ENCODE assay signal across 8 cellular contexts in genomic region chr9:97984188-97985057, GRCh38. TPM values are rescaled to one million over a fixed set of nuclear protein-coding genes. Genes with fewer than 3 reads are reported as not detected.
DNase-seq lines count a peak whose midpoint lies in the region; ATAC-seq and TF ChIP-seq lines count a peak whose summit lies in the region.

No MANE protein-coding gene starts in this region.

- H3K27ac Mint-ChIP-seq in activated CD4-positive, alpha-beta memory T cell treated with anti-CD3 and anti-CD28 coated beads for 36 hours = peak overlapping the region; percentile 82

- 0 to 1% methylated on average over 34 to 65 of the region's 116 CpGs for WGBS in lower leg skin, 2 donors

- CTCF ChIA-PET in activated CD4-positive, alpha-beta memory T cell treated with anti-CD3 and anti-CD28 coated beads for 36 hours (lab: Charles Lee) = interaction anchor here (1.5 to 3.5 kb wide), 2 partner anchors 62 to 273 kb away, joined by 4 to 36 read pairs; partner anchors contain the start of gene TRMO

- peak; percentile 21 for ATAC-seq in HG02981 (IDR thresholded peaks at IDR 0.05; ENCODE audit: unreplicated experiment)

- DNase-seq in SHP77 (lab: John Stamatoyannopoulos, UW) (peak; percentile 48 to 61), SHP77 treated with DMSO at 0.1 percent for 48 hours (lab: John Stamatoyannopoulos, UW) (no peak), NCI-H510A (lab: John Stamatoyannopoulos, UW) (peak; percentile 57), dorsolateral prefrontal cortex (peak; percentile 50 to 86 (median 68)), lower leg skin (ENCODE audit: low spot score in 2 of 2) (peak; percentile 69 to 95)
- DNase-seq in activated CD4-positive, alpha-beta memory T cell treated with anti-CD3 and anti-CD28 coated beads for 36 hours = peak; percentile 86
- DNase-seq in stimulated activated CD4-positive, alpha-beta T cell treated with anti-CD3 and anti-CD28 coated beads, Interleukin-4, amount 100 ng/mL, for 24 hours = peak; percentile 81

- H3K4me1 Mint-ChIP-seq in activated CD4-positive, alpha-beta memory T cell treated with anti-CD3 and anti-CD28 coated beads for 36 hours (ENCODE audit: low read depth) = peaks cover 51% of the 10 kb centered on the region

- no peaks in the 10 kb centered on the region for H3K27me3 Mint-ChIP-seq in activated CD4-positive, alpha-beta memory T cell treated with anti-CD3 and anti-CD28 coated beads for 36 hours

- H3K4me3 Mint-ChIP-seq in activated CD4-positive, alpha-beta memory T cell treated with anti-CD3 and anti-CD28 coated beads for 36 hours = peak overlapping the region; percentile 61

- TF ChIP-seq CTCF in dorsolateral prefrontal cortex (IDR thresholded peaks at IDR 0.05 in 54 of 56, conservative IDR thresholded peaks at IDR 0.05 in 2 of 56; ENCODE audit: low read depth in 1 of 56, partially characterized antibody in 56 of 56) = peak in 12 of 56 donors; percentile 4 to 38 (median 15)
- TF ChIP-seq CTCF in lower leg skin (IDR thresholded peaks at IDR 0.05) = no peak

- peak overlapping the region; percentile 50 to 96 (median 89) for H3K4me3 ChIP-seq in dorsolateral prefrontal cortex
- peak overlapping the region; percentile 98 for H3K4me3 ChIP-seq in lower leg skin (ENCODE audit: low read depth, poor library complexity, severe bottlenecking)

- intact Hi-C loops in activated CD4-positive, alpha-beta memory T cell treated with anti-CD3 and anti-CD28 coated beads for 36 hours (cut with micrococcal nuclease) = loop anchor here (5.0 kb wide), 3 partner anchors 77 to 287 kb away; partner anchors contain the start of gene XPA
- intact Hi-C loops in dorsolateral prefrontal cortex (cut with DNase I) = loop anchor here (1.0 to 10.0 kb wide), 8 partner anchors 48 to 572 kb away; partner anchors contain the start of genes NANS (in 2 of the 2), TBC1D2 (in 1 of the 2), TDRD7 (in 1 of the 2) and TRMO (in 1 of the 2)
- intact Hi-C loops in lower leg skin (cut with DNase I; ENCODE audit: low total_unique reads) = no loop called here

- peak overlapping the region; percentile 66 to 100 (median 98) for H3K27ac ChIP-seq in dorsolateral prefrontal cortex

- POLR2A ChIA-PET in activated CD4-positive, alpha-beta memory T cell treated with anti-CD3 and anti-CD28 coated beads for 36 hours (lab: Charles Lee) = interaction anchor here (0.6 to 5.0 kb wide), 7 partner anchors 13 to 351 kb away, joined by 3 to 77 read pairs (median 9); partner anchors contain the start of genes NANS, NCBP1, TRMO and TSTD2

- H3K27me3 ChIP-seq in dorsolateral prefrontal cortex = no peaks in the 10 kb centered on the region

- H3K36me3 Mint-ChIP-seq in activated CD4-positive, alpha-beta memory T cell treated with anti-CD3 and anti-CD28 coated beads for 36 hours = peaks cover 1% of the 10 kb centered on the region

- no peak for TF ChIP-seq POLR2A in lower leg skin (IDR thresholded peaks at IDR 0.05)

- no peaks in the 10 kb centered on the region for H3K9me3 Mint-ChIP-seq in activated CD4-positive, alpha-beta memory T cell treated with anti-CD3 and anti-CD28 coated beads for 36 hours

RNA-seq across cellular contexts. Expression of gene ANP32B, which starts 1.3 kb away (rescaled TPM):
- total RNA-seq in activated CD4-positive, alpha-beta memory T cell treated with anti-CD3 and anti-CD28 coated beads for 36 hours = 100 to 1,000 TPM; 352 to 358 TPM
- total RNA-seq in dorsolateral prefrontal cortex = 100 to 1,000 TPM in 12 of 120 experiments, 10 to 100 TPM in 108; 41.2 to 135 (median 66.8) TPM
- 10 to 100 TPM; 27.4 to 56.3 (median 39.0) TPM for total RNA-seq in lower leg skin

RNA-seq across cellular contexts. Expression of gene HEMGN, which starts 46.5 kb away (rescaled TPM):
- under 1 TPM; 0.69 to 0.99 TPM for total RNA-seq in activated CD4-positive, alpha-beta memory T cell treated with anti-CD3 and anti-CD28 coated beads for 36 hours
- 1 to 10 TPM in 1 of 120 experiments, under 1 TPM in 48, not detected in 71; 0.16 to 1.3 (median 0.32) TPM for total RNA-seq in dorsolateral prefrontal cortex
- under 1 TPM in 1 of 4 donors, not detected in 3; 0.08 TPM for total RNA-seq in lower leg skin
